7 cellular contexts compared by ENCODE assay signal in the genomic region with DNA sequence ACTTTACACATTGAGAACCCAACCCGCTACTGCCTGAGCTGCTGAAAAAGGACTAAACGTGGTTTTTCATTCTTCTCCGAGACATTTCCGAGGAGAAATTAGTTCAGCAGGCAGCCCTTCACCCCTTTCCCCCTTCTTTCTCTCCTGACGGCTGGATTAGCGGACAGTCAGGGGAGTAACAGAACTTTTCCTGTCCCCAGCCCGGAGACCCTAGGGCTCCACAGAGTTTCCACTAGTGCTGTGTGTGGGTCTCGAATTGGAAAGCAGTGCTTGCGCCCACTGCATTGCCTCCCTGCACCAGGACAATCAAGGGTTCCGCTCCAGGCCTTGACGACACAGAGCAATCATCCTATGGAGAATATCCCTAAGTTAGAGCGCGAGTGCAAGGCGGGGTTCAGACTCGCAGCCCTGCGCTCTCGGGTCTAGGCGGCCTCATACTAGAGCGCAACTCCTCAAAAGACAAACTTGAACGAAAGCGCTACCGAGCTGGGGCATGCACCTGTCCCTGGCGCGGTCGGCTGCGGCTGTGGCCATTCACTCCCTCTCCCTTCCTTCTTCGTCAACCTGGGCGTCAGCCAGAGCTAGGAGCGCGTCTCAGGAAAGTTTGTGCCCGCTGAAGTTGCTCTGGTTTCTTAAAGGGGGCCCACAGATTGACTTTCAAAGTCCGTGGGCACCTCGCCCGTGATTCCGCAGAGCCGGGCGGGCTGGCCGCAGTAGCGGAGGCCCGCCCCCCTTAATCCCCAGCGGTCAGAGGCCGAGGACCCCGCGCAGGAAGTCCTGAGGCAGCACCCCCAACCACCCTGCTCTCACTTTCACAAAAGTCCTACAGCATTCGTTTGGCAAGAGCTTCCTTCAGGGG. TPM values are rescaled to one million over a fixed set of nuclear protein-coding genes. Genes with fewer than 3 reads are reported as not detected.
DNase-seq lines count a peak whose midpoint lies in the region; TF ChIP-seq lines count a peak whose summit lies in the region.

No MANE protein-coding gene starts in this region.

- H3K4me1 ChIP-seq in iPS DF 6.9 (ENCODE audit: control insufficient read depth, insufficient read depth, low read length): peaks cover 9% of the 10 kb centered on the region

- peaks cover 7% of the 10 kb centered on the region; the same call in 1 of the 2 replicates for H3K27me3 Mint-ChIP-seq in HFFc6 (ENCODE audit: insufficient read depth)

- H3K36me3 Mint-ChIP-seq in HFFc6 (ENCODE audit: low read depth): peaks cover 18% of the 10 kb centered on the region

- H3K4me3 ChIP-seq in iPS DF 6.9 (ENCODE audit: low read length) (peak overlapping the region; percentile 34; the same call in 1 of the 2 replicates), skin epidermis (peak overlapping the region; percentile 33 to 51 (median 40))

- H3K27ac ChIP-seq in iPS DF 6.9 (ENCODE audit: low read length) (no peak overlapping the region), skin epidermis (peak overlapping the region in 15 of 21 experiments; percentile 17 to 83 (median 64))

- peak overlapping the region; percentile 95 for H3K4me3 Mint-ChIP-seq in HFFc6

- no peaks in the 10 kb centered on the region for H3K36me3 ChIP-seq in iPS DF 6.9 (ENCODE audit: control insufficient read depth, insufficient read depth, low read length)

- WGBS in iPS DF 6.9 (ENCODE audit: insufficient coverage, insufficient read length): no CpG with 5 or more reads among the region's 45 CpGs

- peaks cover 97% of the 10 kb centered on the region for H3K27me3 ChIP-seq in iPS DF 6.9 (ENCODE audit: control insufficient read depth, insufficient read depth, low read length)

- no peaks in the 10 kb centered on the region for H3K9me3 Mint-ChIP-seq in HFFc6

- peaks cover 25% of the 10 kb centered on the region for H3K4me1 Mint-ChIP-seq in HFFc6 (ENCODE audit: low read depth)

- no peak for TF ChIP-seq CTCF in HFFc6 (IDR thresholded peaks at IDR 0.05)

- H3K9me3 ChIP-seq in iPS DF 6.9 (ENCODE audit: control insufficient read depth, insufficient read depth, low read length): no peaks in the 10 kb centered on the region

- H3K27ac Mint-ChIP-seq in HFFc6: peak overlapping the region; percentile 42

- DNase-seq in HFFc6 (peak; percentile 5), iPS DF 6.9 (ENCODE audit: low read depth, low spot score) (no peak), SK-N-DZ (ENCODE audit: low spot score) (no peak), NCI-H187 (lab: John Stamatoyannopoulos, UW) (no peak), OCI-M1 (lab: John Stamatoyannopoulos, UW) (no peak)
- peak; percentile 29 to 30 for DNase-seq in activated T-cell treated with anti-CD3 and anti-CD28 coated beads, Interleukin-2, amount 50 U/mL, for 48 hours

RNA-seq across cellular contexts. Expression of a gene that starts 0.8 kb away (rescaled TPM):
- 10 to 100 TPM in 4 of 6 experiments, 1 to 10 TPM in 2; 5.4 to 11.9 (median 11.1) TPM for total RNA-seq in HFFc6 (2021; fragmentation: NEBNext Ultra II Directional; extraction: Animal tissue kit (Norgen Biotek cat#: 25700))
- polyA plus RNA-seq in SK-N-DZ (2014; cell fraction: cytosol; rRNA removed): not detected in 2 replicates
- not detected in 2 replicates for polyA plus RNA-seq in SK-N-DZ (2014; cell fraction: nucleus; rRNA removed)

Comparison
In these comparisons a context has a peak if more than half of its experiments do, and no peak if none do; other contexts are left out.
1. DNase-seq: peak in HFFc6 (single experiment) and activated T-cell treated with anti-CD3 and anti-CD28 coated beads, Interleukin-2, amount 50 U/mL, for 48 hours (2 of 2); none in iPS DF 6.9 (single experiment), SK-N-DZ (single experiment), NCI-H187 (0 of 2) and OCI-M1 (single experiment).